23 cellular contexts compared by ENCODE assay signal in the genomic region with DNA sequence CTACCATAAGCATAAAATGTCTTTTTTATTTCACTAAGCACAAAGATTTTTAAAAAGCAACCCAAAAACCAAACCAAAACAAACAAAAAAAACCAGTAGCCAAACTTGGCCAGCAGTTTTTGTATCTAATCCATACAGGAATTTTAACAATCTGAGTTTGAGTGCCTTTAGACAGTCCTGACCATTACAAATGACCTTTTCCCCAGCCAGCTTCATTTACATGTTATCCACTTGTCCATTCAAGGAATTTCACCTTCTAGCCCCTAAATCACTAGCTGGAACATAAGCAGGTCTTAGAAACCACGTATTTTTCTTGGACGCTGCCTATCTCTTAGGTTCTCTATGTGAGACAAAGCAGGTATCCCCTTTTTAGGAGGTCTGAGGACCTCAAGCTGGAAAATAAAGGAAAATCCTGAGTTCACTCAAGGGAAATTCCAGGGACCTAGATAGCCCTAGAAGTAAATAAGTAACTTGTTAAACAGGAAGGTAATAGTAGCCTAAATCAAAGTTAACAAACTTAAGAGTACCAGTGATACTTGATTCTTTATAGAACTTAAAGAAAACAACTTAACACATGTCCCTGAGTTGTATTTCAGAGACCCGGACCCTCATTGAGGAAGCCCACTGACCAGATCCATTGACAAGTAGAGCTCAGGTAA. TPM values are rescaled to one million over a fixed set of nuclear protein-coding genes. Genes with fewer than 3 reads are reported as not detected.
DNase-seq lines count a peak whose midpoint lies in the region; ATAC-seq and TF ChIP-seq lines count a peak whose summit lies in the region.
"Had no signal": no experiment of that assay in that cellular context is flagged by ENCODE, and none has a peak within 500 bp of the region (broad histone marks: within the 10 kb centered on the region; RNA-seq: fewer than 3 reads in every experiment).

No MANE protein-coding gene starts in this region.

- intact Hi-C loops in Right ventricle myocardium superior (cut with DNase I) = no loop called here
- intact Hi-C loops in mucosa of descending colon (cut with DNase I, micrococcal nuclease) = loop anchor here (5.0 to 10.0 kb wide), 2 partner anchors 60 to 63 kb away; no protein-coding TSS in a partner anchor

- no peak overlapping the region for H3K4me3 Mint-ChIP-seq in stimulated activated effector memory CD8-positive, alpha-beta T cell treated with anti-CD3 and anti-CD28 coated beads, Interleukin-12 subunit alpha, Interleukin-12 subunit beta, amount 100 ng/mL, for 72 hours
- H3K4me3 Mint-ChIP-seq: activated naive CD8-positive, alpha-beta T cell treated with anti-CD3 and anti-CD28 coated beads, Interleukin-2, amount 50 U/mL, for 24 hours; CD4-positive, alpha-beta memory T cell had no signal

- ATAC-seq in Right ventricle myocardium superior (ENCODE audit: poor library complexity) (peak; percentile 36), mucosa of descending colon (peak; percentile 75)
- ATAC-seq in stimulated activated effector memory CD8-positive, alpha-beta T cell treated with anti-CD3 and anti-CD28 coated beads, Interleukin-12 subunit alpha, Interleukin-12 subunit beta, amount 100 ng/mL, for 72 hours = no peak
- ATAC-seq: activated naive CD8-positive, alpha-beta T cell treated with anti-CD3 and anti-CD28 coated beads, Interleukin-2, amount 50 U/mL, for 24 hours; GM12878 had no signal

- TF ChIP-seq CTCF in right atrium auricular region (IDR thresholded peaks at IDR 0.05) (no peak), choroid plexus epithelial cell (conservative IDR thresholded peaks at IDR 0.05; ENCODE audit: low read depth, low read length) (no peak), mucosa of descending colon (IDR thresholded peaks at IDR 0.05) (no peak), GM13977 (IDR thresholded peaks at IDR 0.05; ENCODE audit: extremely low read depth, insufficient read depth, missing control alignments) (no peak)

- H3K4me1 ChIP-seq in right atrium auricular region = peaks cover 0 to 9% of the 10 kb centered on the region in 2 donors
- no peaks in the 10 kb centered on the region for H3K4me1 ChIP-seq in mucosa of descending colon (ENCODE audit: low read depth)

- H3K27ac Mint-ChIP-seq in stimulated activated effector memory CD8-positive, alpha-beta T cell treated with anti-CD3 and anti-CD28 coated beads, Interleukin-12 subunit alpha, Interleukin-12 subunit beta, amount 100 ng/mL, for 72 hours = no peak overlapping the region
- H3K27ac Mint-ChIP-seq: activated naive CD8-positive, alpha-beta T cell treated with anti-CD3 and anti-CD28 coated beads, Interleukin-2, amount 50 U/mL, for 24 hours had no signal

- in situ Hi-C loops in GM13977 (cut with MboI; ENCODE audit: low pct_unique_long_range_greater_than_20kb, low sequenced_read_pairs, unreplicated experiment) = loop anchor here (10.0 kb wide), 1 partner anchor 60 kb away; no protein-coding TSS in a partner anchor

- H3K4me3 ChIP-seq in right atrium auricular region = no peak overlapping the region
- H3K4me3 ChIP-seq in choroid plexus epithelial cell (ENCODE audit: low read depth, low read length) = no peak overlapping the region
- H3K4me3 ChIP-seq in mucosa of descending colon = no peak overlapping the region
- H3K4me3 ChIP-seq: GM12878, ovary, tibial artery had no signal

- no peak overlapping the region for H3K27ac ChIP-seq in right atrium auricular region
- H3K27ac ChIP-seq: ovary, tibial artery had no signal

- no peaks in the 10 kb centered on the region for H3K9me3 Mint-ChIP-seq in stimulated activated effector memory CD8-positive, alpha-beta T cell treated with anti-CD3 and anti-CD28 coated beads, Interleukin-12 subunit alpha, Interleukin-12 subunit beta, amount 100 ng/mL, for 72 hours
- H3K9me3 Mint-ChIP-seq: activated naive CD8-positive, alpha-beta T cell treated with anti-CD3 and anti-CD28 coated beads, Interleukin-2, amount 50 U/mL, for 24 hours; CD4-positive, alpha-beta memory T cell had no signal

- no peak for DNase-seq in Right ventricle myocardium superior
- no peak for DNase-seq in right atrium auricular region (ENCODE audit: low spot score)
- peak; percentile 15 for DNase-seq in choroid plexus epithelial cell (ENCODE audit: low read depth)
- DNase-seq in mucosa of descending colon = peak in 1 of 3 donors; percentile 5
- DNase-seq in NCI-H446 treated with DMSO at 0.1 percent for 48 hours (lab: John Stamatoyannopoulos, UW) = no peak
- DNase-seq in stimulated activated effector memory CD8-positive, alpha-beta T cell treated with anti-CD3 and anti-CD28 coated beads, Interleukin-12 subunit alpha, Interleukin-12 subunit beta, amount 100 ng/mL, for 72 hours (ENCODE audit: low spot score in 2 of 2) = no peak
- no peak for DNase-seq in GM13977 (ENCODE audit: low spot score)
- DNase-seq in NCI-H128 (lab: John Stamatoyannopoulos, UW; ENCODE audit: unreplicated experiment) = no peak
- DNase-seq: activated CD4-positive, alpha-beta T cell treated with anti-CD3 and anti-CD28 coated beads, Interleukin-2, amount 50 U/mL, for 48 hours; activated naive CD8-positive, alpha-beta T cell treated with anti-CD3 and anti-CD28 coated beads, Interleukin-2, amount 50 U/mL, for 24 hours; activated T-cell treated with anti-CD3 and anti-CD28 coated beads, Interleukin-2, amount 50 U/mL, for 48 hours; CD4-positive, alpha-beta memory T cell; head of caudate nucleus; KG1; NCI-H1092; NCI-H69; ovary; small intestine; stimulated activated CD4-positive, alpha-beta T cell treated with anti-CD3 and anti-CD28 coated beads, Interleukin-4, amount 100 ng/mL, for 4 hours; tibial artery had no signal

- H3K36me3 Mint-ChIP-seq in stimulated activated effector memory CD8-positive, alpha-beta T cell treated with anti-CD3 and anti-CD28 coated beads, Interleukin-12 subunit alpha, Interleukin-12 subunit beta, amount 100 ng/mL, for 72 hours = peaks cover 82% of the 10 kb centered on the region

- H3K36me3 ChIP-seq in right atrium auricular region (no peaks in the 10 kb centered on the region), mucosa of descending colon (ENCODE audit: low read depth) (no peaks in the 10 kb centered on the region)
- H3K36me3 ChIP-seq: ovary, tibial artery had no signal

- peaks cover 7% of the 10 kb centered on the region for H3K4me1 Mint-ChIP-seq in stimulated activated effector memory CD8-positive, alpha-beta T cell treated with anti-CD3 and anti-CD28 coated beads, Interleukin-12 subunit alpha, Interleukin-12 subunit beta, amount 100 ng/mL, for 72 hours
- H3K4me1 Mint-ChIP-seq: activated naive CD8-positive, alpha-beta T cell treated with anti-CD3 and anti-CD28 coated beads, Interleukin-2, amount 50 U/mL, for 24 hours had no signal

- H3K27me3 ChIP-seq in right atrium auricular region = no peaks in the 10 kb centered on the region
- H3K27me3 ChIP-seq: ovary, tibial artery had no signal

- H3K9me3 ChIP-seq in right atrium auricular region = no peaks in the 10 kb centered on the region
- H3K9me3 ChIP-seq in mucosa of descending colon = no peaks in the 10 kb centered on the region
- H3K9me3 ChIP-seq: ovary, tibial artery had no signal

RNA-seq across cellular contexts. Expression of gene CIP2A, which starts 34.2 kb away (rescaled TPM):
- total RNA-seq in Right ventricle myocardium superior (1.5 TPM), right atrium auricular region (1 to 10 TPM in 1 of 2 donors, under 1 TPM in 1; 0.83 to 2.9 TPM), mucosa of descending colon (1 to 10 TPM; 2.8 to 6.8 (median 4.5) TPM)

RNA-seq across cellular contexts. Expression of gene DZIP3, which starts 34.5 kb away (rescaled TPM):
- 14.3 TPM for total RNA-seq in Right ventricle myocardium superior
- total RNA-seq in right atrium auricular region = 10 to 100 TPM in 1 of 2 donors, 1 to 10 TPM in 1; 7.6 to 16.1 TPM
- total RNA-seq in mucosa of descending colon = 10 to 100 TPM in 1 of 3 donors, 1 to 10 TPM in 2; 7.8 to 11.7 (median 8.2) TPM

RNA-seq across cellular contexts. Expression of gene MYH15, which starts 44.6 kb away (rescaled TPM):
- total RNA-seq in Right ventricle myocardium superior (0.13 TPM), right atrium auricular region (under 1 TPM; 0.08 to 0.48 TPM), mucosa of descending colon (under 1 TPM; 0.28 to 0.46 (median 0.46) TPM)
- total RNA-seq: kidney epithelial cell, mucosa of gallbladder had no signal
